Comparison of ENCODE assay signal across 24 cellular contexts in the genomic region with DNA sequence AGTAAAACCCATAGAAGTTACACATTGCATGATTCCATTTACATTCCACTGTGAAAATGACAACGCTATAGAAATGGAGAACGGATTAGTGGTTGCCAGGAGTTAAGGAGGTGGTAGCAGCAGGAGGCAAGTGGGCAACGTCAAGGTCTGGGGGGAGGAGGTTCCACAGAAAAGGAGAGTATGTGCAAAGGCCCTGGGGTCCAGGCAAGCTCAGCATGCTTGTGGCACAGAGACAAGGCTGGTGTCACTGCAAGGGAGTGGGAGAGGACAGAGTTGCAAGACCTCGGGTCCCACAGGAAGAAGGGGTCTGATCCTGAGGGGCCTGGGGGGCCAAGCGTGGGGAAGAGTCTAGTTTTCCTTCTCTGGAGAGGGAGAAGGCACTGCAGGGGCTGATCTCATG.
"Had no signal": no experiment of that assay in that cellular context is flagged by ENCODE, and none has a peak within 500 bp of the region (broad histone marks: within the 10 kb centered on the region; RNA-seq: fewer than 3 reads in every experiment).

No MANE protein-coding gene starts in this region.

- H3K27ac ChIP-seq: HL-60, SJSA1, SK-N-MC had no signal

- H3K4me3 Mint-ChIP-seq: IgD-negative memory B cell had no signal

- H3K4me3 ChIP-seq: SJSA1, SK-N-MC had no signal

- DNase-seq: KBM-7, MV-4-11, NCI-H1048, NCI-H1105, NCI-H1417, NCI-H1436 treated with DMSO at 0.1 percent for 48 hours, NCI-H1694, NCI-H187 treated with DMSO at 0.1 percent for 48 hours, NCI-H2029 treated with DMSO at 0.1 percent for 48 hours, NCI-H226, NCI-H446, NCI-H510A, NCI-H524 treated with DMSO at 0.1 percent for 48 hours, NCI-H69, NCI-H774, Right ventricle myocardium superior, RPMI8226, SIG-M5 had no signal

- H3K4me1 Mint-ChIP-seq: IgD-negative memory B cell had no signal

- FAIRE-seq: HTR-8/SVneo, RCC 7860 had no signal

- H3K27me3 ChIP-seq: SJSA1 had no signal

- H3K36me3 ChIP-seq: SJSA1 had no signal

- H3K36me3 Mint-ChIP-seq: IgD-negative memory B cell had no signal
